ENCODE assay signal across 23 cellular contexts in genomic region chr9:3431890-3432289, GRCh38.
"Had no signal": no experiment of that assay in that cellular context is flagged by ENCODE, and none has a peak within 500 bp of the region (broad histone marks: within the 10 kb centered on the region; RNA-seq: fewer than 3 reads in every experiment).

No MANE protein-coding gene starts in this region.

- H3K27ac ChIP-seq: neutrophil, pancreas, psoas muscle, right lobe of liver, sigmoid colon, stomach, thoracic aorta, thyroid gland, tibial nerve, upper lobe of left lung, vagina had no signal

- DNase-seq: naive thymus-derived CD8-positive, alpha-beta T cell; nephron progenitor cell; nucleus accumbens; pancreas; psoas muscle; right cardiac atrium; right lobe of liver; sigmoid colon; small intestine; stimulated activated CD4-positive, alpha-beta T cell treated with anti-CD3 and anti-CD28 coated beads, Interleukin-15, amount 100 ng/mL, for 24 hours; stimulated activated CD4-positive, alpha-beta T cell treated with anti-CD3 and anti-CD28 coated beads, Interleukin-2, amount 100 ng/mL, for 24 hours; stimulated activated CD4-positive, alpha-beta T cell treated with anti-CD3 and anti-CD28 coated beads, Interleukin-2, amount 100 ng/mL, for 48 hours; stimulated activated CD4-positive, alpha-beta T cell treated with anti-CD3 and anti-CD28 coated beads, Interleukin-4, amount 100 ng/mL, for 24 hours; stimulated activated naive B cell treated with anti-CD40 and anti-IgM and Interleukin-4, amounts not matched to agents 10 μg/mL and 1 μg/mL and 100 μg/mL, for 72 hours; stimulated activated naive CD4-positive, alpha-beta T cell treated with Interleukin-2 at 50 U/mL for 16 hours; stomach; thyroid gland; trophoblast cell; upper lobe of left lung had no signal
